In the genomic region with DNA sequence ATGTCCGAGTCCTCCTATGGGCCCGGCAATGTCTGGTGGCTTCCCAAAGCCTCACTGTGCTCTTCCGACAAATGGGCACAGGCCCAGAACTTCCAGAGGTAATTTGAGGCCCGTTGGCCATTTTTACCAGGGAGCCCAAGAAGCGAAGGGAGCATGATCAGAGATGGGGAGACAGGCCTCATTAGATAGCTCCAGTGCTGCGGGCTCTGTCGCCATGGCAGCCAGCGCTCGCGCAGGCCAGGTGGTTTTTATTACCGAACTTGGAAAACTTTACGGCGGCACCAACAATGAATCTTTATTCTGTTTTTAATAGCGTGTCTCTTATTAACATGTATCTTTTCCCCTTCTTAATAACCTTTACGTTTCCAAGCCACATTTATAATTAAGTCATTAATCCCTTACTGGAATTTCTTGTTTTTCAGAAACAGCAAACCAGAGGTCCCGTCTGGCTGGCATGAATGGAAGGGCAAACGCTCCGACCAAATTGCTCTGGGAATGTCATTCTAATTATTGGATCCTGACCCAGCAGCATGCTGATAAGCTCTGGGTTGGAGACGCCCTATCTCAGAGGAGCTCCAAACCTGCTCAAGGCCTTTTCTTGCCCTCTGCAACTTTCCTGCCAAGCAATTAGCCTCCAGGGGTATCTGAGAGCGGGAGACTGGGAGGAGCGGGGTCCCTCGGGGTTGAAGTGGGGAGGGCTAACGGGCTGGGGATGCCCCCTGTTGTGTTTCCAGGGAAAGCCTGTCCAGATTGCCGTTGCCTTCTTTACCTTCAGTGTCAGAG, we compare ENCODE assay signal across 21 cellular contexts.
DNase-seq lines count a peak whose midpoint lies in the region; ATAC-seq and TF ChIP-seq lines count a peak whose summit lies in the region.
"Had no signal": no experiment of that assay in that cellular context is flagged by ENCODE, and none has a peak within 500 bp of the region (broad histone marks: within the 10 kb centered on the region; RNA-seq: fewer than 3 reads in every experiment).

No MANE protein-coding gene starts in this region.

- H3K36me3 Mint-ChIP-seq in stimulated activated effector memory CD8-positive, alpha-beta T cell treated with anti-CD3 and anti-CD28 coated beads, Interleukin-12 subunit alpha, Interleukin-12 subunit beta, amount 100 ng/mL, for 72 hours, result no peaks in the 10 kb centered on the region
- H3K36me3 Mint-ChIP-seq in activated T-helper 1 cell treated with anti-CD3 and anti-CD28 coated beads, Interleukin-12 subunit alpha, Interleukin-12 subunit beta, Interleukin-2, Interleukin-4 antibody, amounts not matched to agents 30 ng/mL and 10 ng/mL and 1 ng/mL, durations not matched to agents 14 hours and 24 hours and 36 hours (ENCODE audit: low read depth), result no peaks in the 10 kb centered on the region
- H3K36me3 Mint-ChIP-seq: CD8-positive, alpha-beta T cell had no signal

- no peak overlapping the region; a peak in 1 of 4 replicates for H3K4me3 ChIP-seq in SK-N-SH (ENCODE audit: low read depth in 2 of 2, low read length in 1 of 2)
- H3K4me3 ChIP-seq: BLaER1 treated with 17β-estradiol and CSF1 and Interleukin-3, amounts not matched to agents 10 nM and 100 nM had no signal

- H3K4me3 Mint-ChIP-seq in stimulated activated effector memory CD8-positive, alpha-beta T cell treated with anti-CD3 and anti-CD28 coated beads, Interleukin-12 subunit alpha, Interleukin-12 subunit beta, amount 100 ng/mL, for 72 hours, result no peak overlapping the region
- no peak overlapping the region for H3K4me3 Mint-ChIP-seq in activated T-helper 1 cell treated with anti-CD3 and anti-CD28 coated beads, Interleukin-12 subunit alpha, Interleukin-12 subunit beta, Interleukin-2, Interleukin-4 antibody, amounts not matched to agents 30 ng/mL and 10 ng/mL and 1 ng/mL, durations not matched to agents 14 hours and 24 hours and 36 hours
- H3K4me3 Mint-ChIP-seq: CD8-positive, alpha-beta T cell had no signal

- peak; percentile 59 for DNase-seq in NCI-H748 (lab: John Stamatoyannopoulos, UW; ENCODE audit: unreplicated experiment)
- DNase-seq in NCI-H748 treated with DMSO at 0.1 percent for 48 hours (lab: John Stamatoyannopoulos, UW), result no peak
- DNase-seq in SK-N-SH, result peak; percentile 83
- DNase-seq in left kidney (ENCODE audit: low read depth, low spot score), result peak; percentile 81
- no peak for DNase-seq in stimulated activated effector memory CD8-positive, alpha-beta T cell treated with anti-CD3 and anti-CD28 coated beads, Interleukin-12 subunit alpha, Interleukin-12 subunit beta, amount 100 ng/mL, for 72 hours (ENCODE audit: low spot score in 2 of 2)
- no peak for DNase-seq in Right ventricle myocardium inferior (ENCODE audit: missing footprints)
- no peak for DNase-seq in activated T-helper 1 cell treated with anti-CD3 and anti-CD28 coated beads, Interleukin-12 subunit alpha, Interleukin-12 subunit beta, Interleukin-2, Interleukin-4 antibody, amounts not matched to agents 30 ng/mL and 10 ng/mL and 1 ng/mL, durations not matched to agents 14 hours and 24 hours and 36 hours (ENCODE audit: low spot score)
- DNase-seq: Calu3; CD8-positive, alpha-beta T cell; DMS53; GOT3; KBM-7; NCI-H187 treated with DMSO at 0.1 percent for 48 hours; NCI-H2171; NCI-H774; OCI-M1; SHP77 treated with DMSO at 0.1 percent for 48 hours had no signal

- no peaks in the 10 kb centered on the region for H3K36me3 ChIP-seq in SK-N-SH (replicated peaks in 1 of 2; ENCODE audit: control insufficient read depth in 1 of 2, insufficient read depth in 2 of 2, low read length in 1 of 2)
- H3K36me3 ChIP-seq: BLaER1 treated with 17β-estradiol and CSF1 and Interleukin-3, amounts not matched to agents 10 nM and 100 nM had no signal

- POLR2A ChIA-PET in SK-N-SH (lab: Yijun Ruan, JAX), result no interaction called here

- TF ChIP-seq CTCF in SK-N-SH (IDR thresholded peaks at IDR 0.05), result no peak

- H3K9me3 Mint-ChIP-seq in stimulated activated effector memory CD8-positive, alpha-beta T cell treated with anti-CD3 and anti-CD28 coated beads, Interleukin-12 subunit alpha, Interleukin-12 subunit beta, amount 100 ng/mL, for 72 hours, result no peaks in the 10 kb centered on the region
- no peaks in the 10 kb centered on the region for H3K9me3 Mint-ChIP-seq in activated T-helper 1 cell treated with anti-CD3 and anti-CD28 coated beads, Interleukin-12 subunit alpha, Interleukin-12 subunit beta, Interleukin-2, Interleukin-4 antibody, amounts not matched to agents 30 ng/mL and 10 ng/mL and 1 ng/mL, durations not matched to agents 14 hours and 24 hours and 36 hours
- H3K9me3 Mint-ChIP-seq: CD8-positive, alpha-beta T cell had no signal

- no peak; a peak in 1 of 4 replicates for TF ChIP-seq EP300 in SK-N-SH (IDR thresholded peaks at IDR 0.05; ENCODE audit: borderline replicate concordance in 1 of 2, low read depth in 1 of 2, low read length in 1 of 2)

- H3K4me2 ChIP-seq in SK-N-SH, result no peak overlapping the region
- H3K4me2 ChIP-seq: BLaER1 treated with 17β-estradiol and CSF1 and Interleukin-3, amounts not matched to agents 10 nM and 100 nM had no signal

- H3K79me2 ChIP-seq in SK-N-SH (ENCODE audit: insufficient read depth), result no peaks in the 10 kb centered on the region

- ATAC-seq in stimulated activated effector memory CD8-positive, alpha-beta T cell treated with anti-CD3 and anti-CD28 coated beads, Interleukin-12 subunit alpha, Interleukin-12 subunit beta, amount 100 ng/mL, for 72 hours, result no peak
- ATAC-seq in HG03159 (IDR thresholded peaks at IDR 0.05; ENCODE audit: unreplicated experiment) (no peak), Right ventricle myocardium inferior (no peak)
- ATAC-seq: CD8-positive, alpha-beta T cell; HCT116; HepG2 had no signal

- H3K27me3 Mint-ChIP-seq in activated T-helper 1 cell treated with anti-CD3 and anti-CD28 coated beads, Interleukin-12 subunit alpha, Interleukin-12 subunit beta, Interleukin-2, Interleukin-4 antibody, amounts not matched to agents 30 ng/mL and 10 ng/mL and 1 ng/mL, durations not matched to agents 14 hours and 24 hours and 36 hours (ENCODE audit: insufficient read depth), result peaks cover 4% of the 10 kb centered on the region

- H3K27ac Mint-ChIP-seq in stimulated activated effector memory CD8-positive, alpha-beta T cell treated with anti-CD3 and anti-CD28 coated beads, Interleukin-12 subunit alpha, Interleukin-12 subunit beta, amount 100 ng/mL, for 72 hours, result peak overlapping the region; percentile 34
- no peak overlapping the region for H3K27ac Mint-ChIP-seq in activated T-helper 1 cell treated with anti-CD3 and anti-CD28 coated beads, Interleukin-12 subunit alpha, Interleukin-12 subunit beta, Interleukin-2, Interleukin-4 antibody, amounts not matched to agents 30 ng/mL and 10 ng/mL and 1 ng/mL, durations not matched to agents 14 hours and 24 hours and 36 hours
- H3K27ac Mint-ChIP-seq: CD8-positive, alpha-beta T cell had no signal

- 45% methylated on average over 22 of the region's 24 CpGs for WGBS in SK-N-SH (ENCODE audit: low lambda C conversion rate)

- peaks cover 12% of the 10 kb centered on the region for H3K4me1 Mint-ChIP-seq in stimulated activated effector memory CD8-positive, alpha-beta T cell treated with anti-CD3 and anti-CD28 coated beads, Interleukin-12 subunit alpha, Interleukin-12 subunit beta, amount 100 ng/mL, for 72 hours
- H3K4me1 Mint-ChIP-seq in activated T-helper 1 cell treated with anti-CD3 and anti-CD28 coated beads, Interleukin-12 subunit alpha, Interleukin-12 subunit beta, Interleukin-2, Interleukin-4 antibody, amounts not matched to agents 30 ng/mL and 10 ng/mL and 1 ng/mL, durations not matched to agents 14 hours and 24 hours and 36 hours (ENCODE audit: low read depth), result no peaks in the 10 kb centered on the region

- H3K9me3 ChIP-seq in SK-N-SH, result no peaks in the 10 kb centered on the region
- H3K9me3 ChIP-seq: BLaER1 treated with 17β-estradiol and CSF1 and Interleukin-3, amounts not matched to agents 10 nM and 100 nM had no signal

- no peak overlapping the region for H3K9ac ChIP-seq in SK-N-SH
- H3K9ac ChIP-seq: BLaER1 treated with 17β-estradiol and CSF1 and Interleukin-3, amounts not matched to agents 10 nM and 100 nM had no signal

- no peaks in the 10 kb centered on the region for H3K9me2 ChIP-seq in SK-N-SH

- H2AFZ ChIP-seq in SK-N-SH (ENCODE audit: low read depth), result no peak overlapping the region

- CTCF ChIA-PET in SK-N-SH (lab: Yijun Ruan, JAX), result interaction anchor here (1.0 to 1.2 kb wide), 3 partner anchors 12 to 26 kb away, joined by 3 read pairs; no protein-coding TSS in a partner anchor

- peak; percentile 10; the same call in 1 of the 2 replicates for TF ChIP-seq RAD21 in SK-N-SH (IDR thresholded peaks at IDR 0.05; ENCODE audit: low read length)

- peak overlapping the region in 1 of 2 experiments; percentile 72; a peak in 2 of 4 replicates for H3K27ac ChIP-seq in SK-N-SH (ENCODE audit: low read depth in 2 of 2, low read length in 1 of 2)
- H3K27ac ChIP-seq: BLaER1 treated with 17β-estradiol and CSF1 and Interleukin-3, amounts not matched to agents 10 nM and 100 nM had no signal

- no peaks in the 10 kb centered on the region; the same call in 1 of the 2 replicates for H3K27me3 ChIP-seq in SK-N-SH (ENCODE audit: insufficient read depth)

- intact Hi-C loops in Right ventricle myocardium inferior (cut with DNase I), result no loop called here
- intact Hi-C loops in activated T-helper 1 cell treated with anti-CD3 and anti-CD28 coated beads, Interleukin-12 subunit alpha, Interleukin-12 subunit beta, Interleukin-2, Interleukin-4 antibody, amounts not matched to agents 30 ng/mL and 10 ng/mL and 1 ng/mL, durations not matched to agents 14 hours and 24 hours and 36 hours (cut with micrococcal nuclease), result no loop called here

- H4K20me1 ChIP-seq in SK-N-SH (ENCODE audit: insufficient read depth), result no peaks in the 10 kb centered on the region

- H3F3A ChIP-seq in SK-N-SH (replicated peaks; ENCODE audit: insufficient read depth), result no peaks in the 10 kb centered on the region

- H3K4me1 ChIP-seq in SK-N-SH (ENCODE audit: control insufficient read depth in 1 of 2, insufficient read depth in 2 of 2, low read depth in 1 of 2, low read length in 1 of 2), result peaks cover 0 to 28% of the 10 kb centered on the region in 2 experiments; a peak in 2 of 4 replicates
- H3K4me1 ChIP-seq: BLaER1 treated with 17β-estradiol and CSF1 and Interleukin-3, amounts not matched to agents 10 nM and 100 nM had no signal

TF ChIP-seq in SK-N-SH, 30 proteins besides CTCF, POLR2A, EP300 and RAD21:
- TF ChIP-seq RCOR1 (IDR thresholded peaks at IDR 0.05; ENCODE audit: low read length) (peak; percentile 48; the same call in 1 of the 2 replicates), TCF12 (IDR thresholded peaks at IDR 0.05) (0 out of 2 replicates have a peak, but pooled peaks have one; percentile 41), MEF2A (IDR thresholded peaks at IDR 0.05; ENCODE audit: borderline replicate concordance, low read depth) (no peak), TAF1 (IDR thresholded peaks at IDR 0.05; ENCODE audit: borderline replicate concordance, low read depth, low read length) (no peak), CHD2 (IDR thresholded peaks at IDR 0.05; ENCODE audit: low read length, partially characterized antibody) (peak; percentile 59), GATA2 (CRISPR knock-in tag; IDR thresholded peaks at IDR 0.05) (peak; percentile 58; the same call in 1 of the 2 replicates), MXI1 (IDR thresholded peaks at IDR 0.05; ENCODE audit: low read depth, low read length) (peak; percentile 48; the same call in 1 of the 2 replicates)

Comparison
In these comparisons a context has a peak if more than half of its experiments do, and no peak if none do; other contexts are left out.
1. DNase-seq: peak in NCI-H748 (single experiment), SK-N-SH (single experiment) and left kidney (single experiment); none in NCI-H748 treated with DMSO at 0.1 percent for 48 hours (single experiment), stimulated activated effector memory CD8-positive, alpha-beta T cell treated with anti-CD3 and anti-CD28 coated beads, Interleukin-12 subunit alpha, Interleukin-12 subunit beta, amount 100 ng/mL, for 72 hours (0 of 2), Right ventricle myocardium inferior (single experiment) and activated T-helper 1 cell treated with anti-CD3 and anti-CD28 coated beads, Interleukin-12 subunit alpha, Interleukin-12 subunit beta, Interleukin-2, Interleukin-4 antibody, amounts not matched to agents 30 ng/mL and 10 ng/mL and 1 ng/mL, durations not matched to agents 14 hours and 24 hours and 36 hours (single experiment).